In the genomic region with DNA sequence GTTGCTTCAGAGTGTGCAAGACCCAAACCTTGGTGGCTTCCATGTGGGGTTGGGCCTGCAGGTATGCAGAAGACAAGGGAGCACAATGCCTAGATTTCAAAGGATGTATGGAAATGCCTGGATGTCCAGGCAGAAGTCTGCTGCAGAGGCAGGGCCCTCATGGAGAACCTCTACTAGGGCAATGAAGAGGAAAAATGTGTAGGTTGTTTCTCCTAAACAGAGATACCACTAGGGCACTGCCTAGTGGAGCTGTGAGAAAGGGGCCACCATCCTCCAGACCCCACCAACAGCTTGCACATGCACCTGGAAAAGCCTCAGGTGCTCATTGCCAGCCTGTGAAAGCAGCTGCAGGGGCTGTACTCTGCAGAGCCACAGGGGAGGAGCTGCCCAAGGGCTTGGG, we compare ENCODE assay signal across 35 cellular contexts.
"Had no signal": no experiment of that assay in that cellular context is flagged by ENCODE, and none has a peak within 500 bp of the region (broad histone marks: within the 10 kb centered on the region; RNA-seq: fewer than 3 reads in every experiment).

No MANE protein-coding gene starts in this region.

- DNase-seq: Karpas-422, Kasumi-1, MG63, MM.1S, MV-4-11, NCI-H1048, NCI-H1092, NCI-H1092 treated with DMSO at 0.1 percent for 48 hours, NCI-H1105, NCI-H1105 treated with DMSO at 0.1 percent for 48 hours, NCI-H1417, NCI-H1417 treated with DMSO at 0.1 percent for 48 hours, NCI-H1436, NCI-H1436 treated with DMSO at 0.1 percent for 48 hours, NCI-H146, NCI-H1694, NCI-H1694 treated with DMSO at 0.1 percent for 48 hours, NCI-H187, NCI-H187 treated with DMSO at 0.1 percent for 48 hours, NCI-H1930, NCI-H2029, NCI-H2029 treated with DMSO at 0.1 percent for 48 hours, NCI-H2081, NCI-H2081 treated with DMSO at 0.1 percent for 48 hours, NCI-H2107, NCI-H2171, NCI-H2171 treated with DMSO at 0.1 percent for 48 hours, NCI-H2227 treated with DMSO at 0.1 percent for 48 hours, NCI-H226, NCI-H345, NCI-H446, NCI-H446 treated with DMSO at 0.1 percent for 48 hours, NCI-H510A, NCI-H510A treated with DMSO at 0.1 percent for 48 hours, NCI-H524 had no signal

- H3K27me3 ChIP-seq: MG63 had no signal

- H3K9me3 ChIP-seq: MG63 had no signal

- H3K4me3 ChIP-seq: MG63 had no signal

- H3K36me3 ChIP-seq: MG63 had no signal
